In genomic region chr4:26175016-26175786, GRCh38 we compare ENCODE assay signal across 1 cellular context.
TF ChIP-seq lines count a peak whose summit lies in the region.

No MANE protein-coding gene starts in this region.

TF ChIP-seq in GM12878, 131 proteins besides CTCF, POLR2A, EP300 and RAD21 (continued from another document and continues in another):
- TF ChIP-seq ZNF687 (IDR thresholded peaks at IDR 0.05) (no peak), PKNOX1 (IDR thresholded peaks at IDR 0.05) (peak; percentile 58), GABPA (IDR thresholded peaks at IDR 0.05; ENCODE audit: low read depth) (no peak), FOXK2 (IDR thresholded peaks at IDR 0.05) (no peak), USF2 (IDR thresholded peaks at IDR 0.05; ENCODE audit: borderline replicate concordance, low read depth, low read length) (no peak), DPF2 (IDR thresholded peaks at IDR 0.05) (0 out of 2 replicates have a peak, but pooled peaks have one; percentile 51), HDAC2 (IDR thresholded peaks at IDR 0.05) (no peak), NR2C1 (IDR thresholded peaks at IDR 0.05) (no peak), SUZ12 (IDR thresholded peaks at IDR 0.05; ENCODE audit: unreplicated experiment) (no peak), EED (IDR thresholded peaks at IDR 0.05; ENCODE audit: low read depth) (peak; percentile 78), ZNF24 (IDR thresholded peaks at IDR 0.05) (no peak), FOS (IDR thresholded peaks at IDR 0.05; ENCODE audit: borderline replicate concordance, extremely low read depth, insufficient read length) (no peak), CBX5 (IDR thresholded peaks at IDR 0.05; ENCODE audit: low read depth) (no peak), ATF2 (IDR thresholded peaks at IDR 0.05; ENCODE audit: low read length) (peak; percentile 80), CHD4 (IDR thresholded peaks at IDR 0.05) (no peak), TCF7 (IDR thresholded peaks at IDR 0.05; ENCODE audit: borderline replicate concordance) (no peak), ZBTB11 (CRISPR knock-in tag; IDR thresholded peaks at IDR 0.05) (no peak), NFXL1 (IDR thresholded peaks at IDR 0.05; ENCODE audit: borderline replicate concordance) (no peak), STAT3 (IDR thresholded peaks at IDR 0.05; ENCODE audit: low read depth, low read length) (no peak), PRDM15 (CRISPR knock-in tag; IDR thresholded peaks at IDR 0.05) (no peak), RUNX3 (IDR thresholded peaks at IDR 0.05; ENCODE audit: low read length) (peak; percentile 85), CBFB (IDR thresholded peaks at IDR 0.05; ENCODE audit: low read depth) (no peak), ELK1 (IDR thresholded peaks at IDR 0.05; ENCODE audit: low read depth, low read length) (no peak), YBX1 (IDR thresholded peaks at IDR 0.05) (no peak), STAT1 (conservative IDR thresholded peaks at IDR 0.05) (no peak), SIN3A (IDR thresholded peaks at IDR 0.05; ENCODE audit: low read depth, low read length) (no peak), BCL3 (IDR thresholded peaks at IDR 0.05; ENCODE audit: borderline replicate concordance, insufficient read depth, low read depth, low read length, poor library complexity, severe bottlenecking) (no peak), YY1 (IDR thresholded peaks at IDR 0.05; ENCODE audit: low read depth, low read length) (0 out of 2 replicates have a peak, but pooled peaks have one; percentile 14), JUNB (IDR thresholded peaks at IDR 0.05) (peak; percentile 43; the same call in 1 of the 2 replicates), ATF3 (IDR thresholded peaks at IDR 0.05; ENCODE audit: borderline replicate concordance, extremely low read depth, low read depth, low read length) (no peak), POLR2AphosphoS5 (IDR thresholded peaks at IDR 0.05; ENCODE audit: low read length) (peak; percentile 66; the same call in 1 of the 2 replicates), SMARCA5 (IDR thresholded peaks at IDR 0.05) (no peak), ZBTB33 (IDR thresholded peaks at IDR 0.05) (no peak)
